In genomic region chr2:111950241-111950640, GRCh38 we compare ENCODE assay signal across 34 cellular contexts. TPM values are rescaled to one million over a fixed set of nuclear protein-coding genes. Genes with fewer than 3 reads are reported as not detected.
"Had no signal": no experiment of that assay in that cellular context is flagged by ENCODE, and none has a peak within 500 bp of the region (broad histone marks: within the 10 kb centered on the region; RNA-seq: fewer than 3 reads in every experiment).

No MANE protein-coding gene starts in this region.

- H3K4me3 Mint-ChIP-seq: activated CD4-positive, alpha-beta memory T cell treated with anti-CD3 and anti-CD28 coated beads, Interleukin-2, amount 10 ng/mL, durations not matched to agents 7 days and 5 days; activated CD4-positive, alpha-beta T cell treated with anti-CD3 and anti-CD28 coated beads for 36 hours; activated CD8-positive, alpha-beta memory T cell treated with anti-CD3 and anti-CD28 coated beads, Interleukin-2, amount 10 ng/mL, durations not matched to agents 7 days and 5 days; activated naive CD4-positive, alpha-beta T cell treated with anti-CD3 and anti-CD28 coated beads, Interleukin-2, amount 10 ng/mL, durations not matched to agents 7 days and 5 days; activated naive CD8-positive, alpha-beta T cell; activated naive CD8-positive, alpha-beta T cell treated with anti-CD3 and anti-CD28 coated beads, Interleukin-2, amount 50 U/mL, for 24 hours; T-helper 1 cell treated with Interleukin-12 subunit alpha and Interleukin-12 subunit beta and Interleukin-4 antibody, amounts not matched to agents 30 μg/mL and 1 μg/mL, for 36 hours; T-helper 2 cell treated with Interferon-gamma antibody and Interleukin-4, amounts not matched to agents 5 μg/mL and 100 μg/mL, for 36 hours; WTC11 had no signal

- H3K36me3 Mint-ChIP-seq: activated CD8-positive, alpha-beta memory T cell treated with anti-CD3 and anti-CD28 coated beads, Interleukin-2, amount 10 ng/mL, durations not matched to agents 7 days and 5 days; activated naive CD4-positive, alpha-beta T cell treated with anti-CD3 and anti-CD28 coated beads, Interleukin-2, amount 10 ng/mL, durations not matched to agents 7 days and 5 days; activated naive CD8-positive, alpha-beta T cell; WTC11 had no signal

- H3K36me3 ChIP-seq: SJSA1 had no signal

- H3K4me3 ChIP-seq: ascending aorta, cardiac muscle cell, Peyer's patch, SJSA1 had no signal

- H3K27ac Mint-ChIP-seq: activated CD4-positive, alpha-beta memory T cell treated with anti-CD3 and anti-CD28 coated beads, Interleukin-2, amount 10 ng/mL, durations not matched to agents 7 days and 5 days; activated CD4-positive, alpha-beta T cell treated with anti-CD3 and anti-CD28 coated beads for 36 hours; activated CD8-positive, alpha-beta memory T cell treated with anti-CD3 and anti-CD28 coated beads, Interleukin-2, amount 10 ng/mL, durations not matched to agents 7 days and 5 days; activated naive CD4-positive, alpha-beta T cell treated with anti-CD3 and anti-CD28 coated beads, Interleukin-2, amount 10 ng/mL, durations not matched to agents 7 days and 5 days; activated naive CD8-positive, alpha-beta T cell; activated naive CD8-positive, alpha-beta T cell treated with anti-CD3 and anti-CD28 coated beads, Interleukin-2, amount 50 U/mL, for 24 hours; T-helper 1 cell treated with Interleukin-12 subunit alpha and Interleukin-12 subunit beta and Interleukin-4 antibody, amounts not matched to agents 30 μg/mL and 1 μg/mL, for 36 hours; T-helper 2 cell treated with Interferon-gamma antibody and Interleukin-4, amounts not matched to agents 5 μg/mL and 100 μg/mL, for 36 hours; WTC11 had no signal

- H3K27me3 ChIP-seq: ascending aorta, cardiac muscle cell, Peyer's patch had no signal

- ATAC-seq: activated CD4-positive, alpha-beta T cell treated with anti-CD3 and anti-CD28 coated beads for 36 hours; activated CD4-positive, CD25-positive, alpha-beta regulatory T cell treated with anti-CD3 and anti-CD28 coated beads, Interleukin-2, amount 50 U/mL, for 24 hours; activated CD8-positive, alpha-beta memory T cell treated with anti-CD3 and anti-CD28 coated beads, Interleukin-2, amount 10 ng/mL, durations not matched to agents 7 days and 5 days; activated naive CD8-positive, alpha-beta T cell treated with anti-CD3 and anti-CD28 coated beads, Interleukin-2, amount 50 U/mL, for 24 hours; PC-3; WTC11 had no signal

- H3K4me1 Mint-ChIP-seq: activated naive CD4-positive, alpha-beta T cell treated with anti-CD3 and anti-CD28 coated beads, Interleukin-2, amount 10 ng/mL, durations not matched to agents 7 days and 5 days had no signal

- H3K4me1 ChIP-seq: SJSA1 had no signal

- H3K9me3 ChIP-seq: ascending aorta, Peyer's patch, SJSA1, SK-N-SH had no signal

- H3K9me3 Mint-ChIP-seq: activated CD4-positive, alpha-beta memory T cell treated with anti-CD3 and anti-CD28 coated beads, Interleukin-2, amount 10 ng/mL, durations not matched to agents 7 days and 5 days; activated naive CD4-positive, alpha-beta T cell treated with anti-CD3 and anti-CD28 coated beads, Interleukin-2, amount 10 ng/mL, durations not matched to agents 7 days and 5 days; activated naive CD8-positive, alpha-beta T cell treated with anti-CD3 and anti-CD28 coated beads, Interleukin-2, amount 50 U/mL, for 24 hours; T-helper 1 cell treated with Interleukin-12 subunit alpha and Interleukin-12 subunit beta and Interleukin-4 antibody, amounts not matched to agents 30 μg/mL and 1 μg/mL, for 36 hours; T-helper 2 cell treated with Interferon-gamma antibody and Interleukin-4, amounts not matched to agents 5 μg/mL and 100 μg/mL, for 36 hours; WTC11 had no signal

- DNase-seq: activated CD4-positive, alpha-beta memory T cell treated with anti-CD3 and anti-CD28 coated beads, Interleukin-2, amount 10 ng/mL, durations not matched to agents 7 days and 5 days; activated CD4-positive, alpha-beta T cell treated with anti-CD3 and anti-CD28 coated beads for 36 hours; activated CD4-positive, alpha-beta T cell treated with anti-CD3 and anti-CD28 coated beads, Interleukin-2, amount 50 U/mL, for 1 hour; activated CD8-positive, alpha-beta memory T cell treated with anti-CD3 and anti-CD28 coated beads for 24 hours; activated CD8-positive, alpha-beta memory T cell treated with anti-CD3 and anti-CD28 coated beads, Interleukin-2, amount 10 ng/mL, durations not matched to agents 7 days and 5 days; activated CD8-positive, alpha-beta memory T cell treated with anti-CD3 and anti-CD28 coated beads, Interleukin-2, amount 50 U/mL, for 48 hours; activated effector memory CD4-positive, alpha-beta T cell treated with Interleukin-2 at 50 U/mL for 16 hours; activated naive CD4-positive, alpha-beta T cell treated with anti-CD3 and anti-CD28 coated beads, Interleukin-2, amount 10 ng/mL, durations not matched to agents 7 days and 5 days; activated naive CD8-positive, alpha-beta T cell treated with anti-CD3 and anti-CD28 coated beads, Interleukin-2, amount 50 U/mL, for 24 hours; activated T-cell treated with anti-CD3 and anti-CD28 coated beads, Interleukin-2, amount 50 U/mL, for 48 hours; amniotic stem cell; NCI-H1048; NCI-H146; NCI-H187; NCI-H2029 treated with DMSO at 0.1 percent for 48 hours; NCI-H2107; NCI-H2171; NCI-H510A; NCI-H526; NCI-H748 treated with DMSO at 0.1 percent for 48 hours; NK-92 treated with Interleukin-12 subunit alpha and Interleukin-12 subunit beta, amount 100 ng/mL, for 24 hours; PC-3; Peyer's patch; RPMI8226; SHP77 treated with DMSO at 0.1 percent for 48 hours; SK-N-SH had no signal

- H3K27ac ChIP-seq: ascending aorta, cardiac muscle cell, Peyer's patch, SJSA1 had no signal

- H3K9ac ChIP-seq: SK-N-SH had no signal

RNA-seq across cellular contexts. Expression of gene MERTK, which starts 51.8 kb away (rescaled TPM):
- total RNA-seq: SJSA1 had no signal
